ENCODE assay signal across 8 cellular contexts in genomic region chr5:54646285-54647101, GRCh38.
DNase-seq lines count a peak whose midpoint lies in the region; ATAC-seq and TF ChIP-seq lines count a peak whose summit lies in the region.

No MANE protein-coding gene starts in this region.

- peak overlapping the region; percentile 63 for H3K4me2 ChIP-seq in SU-DHL-6 (ENCODE audit: low read depth, low read length, poor library complexity, severe bottlenecking)
- H3K4me2 ChIP-seq in hepatocyte, result no peak overlapping the region

- H3K4me3 ChIP-seq in SU-DHL-6 (ENCODE audit: insufficient read depth, low read length, poor library complexity, severe bottlenecking) (peak overlapping the region; percentile 18), hepatocyte (no peak overlapping the region), spleen (peak overlapping the region in 1 of 8 donors; percentile 52)

- H3K27me3 ChIP-seq in SU-DHL-6 (ENCODE audit: low read length), result no peaks in the 10 kb centered on the region
- no peaks in the 10 kb centered on the region for H3K27me3 ChIP-seq in hepatocyte
- H3K27me3 ChIP-seq in spleen (replicated peaks in 1 of 7), result no peaks in the 10 kb centered on the region

- WGBS in hepatocyte (ENCODE audit: low lambda C conversion rate, missing lambda C conversion rate), result 51% methylated on average over 14 of the region's 14 CpGs
- WGBS in spleen, 5 donors, result 10 to 20% (median 17%) methylated on average over 12 to 14 of the region's 14 CpGs

- TF ChIP-seq CTCF in SU-DHL-6 (IDR thresholded peaks at IDR 0.05; ENCODE audit: insufficient read depth, low read length, poor library complexity, severe bottlenecking) (no peak), hepatocyte (IDR thresholded peaks at IDR 0.05; ENCODE audit: poor library complexity) (no peak), spleen (IDR thresholded peaks at IDR 0.05 in 8 of 11, conservative IDR thresholded peaks at IDR 0.05 in 3 of 11) (peak in 3 of 11 experiments; percentile 14 to 18 (median 17))

- H3K27ac ChIP-seq in SU-DHL-6 (ENCODE audit: low read depth, low read length) (peak overlapping the region; percentile 88), angular gyrus (ENCODE audit: low read depth, low read length) (peak overlapping the region; percentile 0), hepatocyte (peak overlapping the region; percentile 46), spleen (peak overlapping the region; percentile 74 to 93 (median 84))

- no peaks in the 10 kb centered on the region for H4K20me1 ChIP-seq in SU-DHL-6 (ENCODE audit: low read depth, low read length)
- no peaks in the 10 kb centered on the region for H4K20me1 ChIP-seq in hepatocyte (ENCODE audit: insufficient read depth, poor library complexity, severe bottlenecking)

- TF ChIP-seq POLR2A in spleen (IDR thresholded peaks at IDR 0.05), result peak in 1 of 3 donors; percentile 25

- H3K9me2 ChIP-seq in SU-DHL-6 (replicated peaks; ENCODE audit: insufficient read depth, low read length), result no peaks in the 10 kb centered on the region
- H3K9me2 ChIP-seq in hepatocyte (replicated peaks; ENCODE audit: insufficient read depth), result no peaks in the 10 kb centered on the region

- H2AFZ ChIP-seq in SU-DHL-6 (ENCODE audit: low read depth, low read length, severe bottlenecking) (peak overlapping the region; percentile 61), hepatocyte (no peak overlapping the region)

- no peaks in the 10 kb centered on the region for H3K9me3 ChIP-seq in SU-DHL-6 (ENCODE audit: insufficient read depth, low read length)
- no peaks in the 10 kb centered on the region for H3K9me3 ChIP-seq in hepatocyte (ENCODE audit: low read depth)
- H3K9me3 ChIP-seq in spleen, result no peaks in the 10 kb centered on the region

- H3K9ac ChIP-seq in SU-DHL-6 (ENCODE audit: low read length), result peak overlapping the region; percentile 38

- intact Hi-C loops in spleen (cut with DNase I; ENCODE audit: low total_unique reads), result loop anchor here (10.0 kb wide), 1 partner anchor 122 kb away; no protein-coding TSS in a partner anchor

- H3F3A ChIP-seq in SU-DHL-6 (ENCODE audit: insufficient read depth), result peaks cover 12% of the 10 kb centered on the region

- H3K79me2 ChIP-seq in SU-DHL-6 (ENCODE audit: insufficient read depth, low read length) (no peaks in the 10 kb centered on the region), hepatocyte (no peaks in the 10 kb centered on the region)

- H3K4me1 ChIP-seq in hepatocyte (ENCODE audit: insufficient read depth) (peaks cover 10% of the 10 kb centered on the region), spleen (peaks cover 8 to 61% (median 42%) of the 10 kb centered on the region in 6 donors)

- peak; percentile 88 for DNase-seq in CD1c-positive myeloid dendritic cell (ENCODE audit: extremely low spot score)
- no peak for DNase-seq in hepatocyte (ENCODE audit: low spot score)
- DNase-seq in spleen, result peak; percentile 94
- no peak for DNase-seq in COLO829 (ENCODE audit: low spot score)

- H3K36me3 ChIP-seq in SU-DHL-6 (ENCODE audit: low read length) (no peaks in the 10 kb centered on the region), hepatocyte (replicated peaks; ENCODE audit: insufficient read depth, low read depth) (no peaks in the 10 kb centered on the region), spleen (no peaks in the 10 kb centered on the region)

- ATAC-seq in GM19455 (IDR thresholded peaks at IDR 0.05; ENCODE audit: unreplicated experiment), result peak; percentile 92
- ATAC-seq in HG03558 (IDR thresholded peaks at IDR 0.05; ENCODE audit: extremely low read depth, unreplicated experiment), result peak; percentile 77

Comparison
In these comparisons a context has a peak if more than half of its experiments do, and no peak if none do; other contexts are left out.
1. DNase-seq: peak in CD1c-positive myeloid dendritic cell (single experiment) and spleen (single experiment); none in hepatocyte (single experiment) and COLO829 (single experiment).
2. H3K27ac ChIP-seq: peak in every context shown above with its lines; median percentile 88 in SU-DHL-6; 84 in spleen; 46 in hepatocyte; 0 in angular gyrus.